12 cellular contexts compared by ENCODE assay signal in the genomic region with DNA sequence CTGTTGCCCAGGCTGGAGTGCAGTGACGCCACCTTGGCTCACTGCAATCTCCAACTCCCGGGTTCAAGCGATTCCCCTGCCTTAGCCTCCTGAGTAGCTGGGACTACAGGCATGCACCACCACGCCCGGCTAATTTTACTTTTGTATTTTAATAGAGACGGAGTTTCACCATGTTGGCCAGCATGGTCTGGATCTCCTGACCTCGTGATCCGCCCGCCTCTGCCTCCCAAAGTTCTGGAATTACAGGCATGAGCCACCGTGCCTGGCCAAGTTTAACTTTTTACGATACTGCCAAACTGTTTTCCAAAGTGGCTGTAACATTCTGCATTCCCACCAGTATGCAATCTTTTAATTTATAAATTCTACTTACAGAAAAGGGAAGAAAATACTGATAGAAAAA. TPM values are rescaled to one million over a fixed set of nuclear protein-coding genes. Genes with fewer than 3 reads are reported as not detected.
"Had no signal": no experiment of that assay in that cellular context is flagged by ENCODE, and none has a peak within 500 bp of the region (broad histone marks: within the 10 kb centered on the region; RNA-seq: fewer than 3 reads in every experiment).

No MANE protein-coding gene starts in this region.

RNA-seq across cellular contexts. Expression of a gene that starts 9.7 kb away (rescaled TPM):
- total RNA-seq: NCI-H460, OCI-LY7, PC-3, PC-9 had no signal

RNA-seq across cellular contexts. Expression of a gene that starts 46.0 kb away (rescaled TPM):
- total RNA-seq: NCI-H460, OCI-LY7, PC-3, PC-9, Peyer's patch, Right ventricle myocardium inferior, Right ventricle myocardium superior, RPMI7951, SJCRH30, SJSA1, SK-MEL-5 had no signal
- polyA plus RNA-seq: SK-N-SH had no signal
